Comparison of ENCODE assay signal across 1 cellular context in genomic region chr5:152711996-152712395, GRCh38.
TF ChIP-seq lines count a peak whose summit lies in the region.

No MANE protein-coding gene starts in this region.

TF ChIP-seq in SK-N-SH treated with all-trans-retinoic acid at 6 μM for 48 hours, 23 proteins besides CTCF, POLR2A, EP300 and RAD21 (continued from another document):
- no peak for TF ChIP-seq CSRNP3 (CRISPR knock-in tag; IDR thresholded peaks at IDR 0.05)
- TF ChIP-seq ZNF8 (CRISPR knock-in tag; IDR thresholded peaks at IDR 0.05): no peak
- no peak for TF ChIP-seq PPARA (CRISPR knock-in tag; IDR thresholded peaks at IDR 0.05; ENCODE audit: borderline replicate concordance)
